Comparison of ENCODE assay signal across 1 cellular context in genomic region chr11:102346748-102347525, GRCh38.
TF ChIP-seq lines count a peak whose summit lies in the region.

TSS of gene BIRC2 (plus strand) at chr11:102347214. CDS start at chr11:102349855, 2,641 bp downstream.

TF ChIP-seq in SK-N-SH, 30 proteins besides CTCF, POLR2A, EP300 and RAD21 (continued from another document):
- TF ChIP-seq RFX5 (IDR thresholded peaks at IDR 0.05; ENCODE audit: low read length) (0 out of 2 replicates have a peak, but pooled peaks have one; percentile 6), RCOR1 (IDR thresholded peaks at IDR 0.05; ENCODE audit: low read length) (peak; percentile 37; the same call in 1 of the 2 replicates), CHD2 (IDR thresholded peaks at IDR 0.05; ENCODE audit: low read length, partially characterized antibody) (no peak), PBX3 (IDR thresholded peaks at IDR 0.05) (0 out of 2 replicates have a peak, but pooled peaks have one; percentile 2), TEAD4 (IDR thresholded peaks at IDR 0.05; ENCODE audit: borderline replicate concordance, insufficient read depth) (no peak), GABPA (IDR thresholded peaks at IDR 0.05; ENCODE audit: low read depth) (peak; percentile 66), RXRA (IDR thresholded peaks at IDR 0.05; ENCODE audit: borderline replicate concordance, low read depth) (no peak), POLR2AphosphoS5 (IDR thresholded peaks at IDR 0.05; ENCODE audit: low read depth, low read length) (peak; percentile 71; the same call in 1 of the 2 replicates), MEF2A (IDR thresholded peaks at IDR 0.05; ENCODE audit: borderline replicate concordance, low read depth) (no peak), SIN3A (IDR thresholded peaks at IDR 0.05; ENCODE audit: borderline replicate concordance, low read depth, low read length) (peak; percentile 74; the same call in 1 of the 2 replicates), TAF1 (IDR thresholded peaks at IDR 0.05; ENCODE audit: borderline replicate concordance, low read depth, low read length) (peak; percentile 82), NFIC (IDR thresholded peaks at IDR 0.05; ENCODE audit: borderline replicate concordance) (peak; percentile 30; the same call in 1 of the 2 replicates)
- TF ChIP-seq, protein P1, sequence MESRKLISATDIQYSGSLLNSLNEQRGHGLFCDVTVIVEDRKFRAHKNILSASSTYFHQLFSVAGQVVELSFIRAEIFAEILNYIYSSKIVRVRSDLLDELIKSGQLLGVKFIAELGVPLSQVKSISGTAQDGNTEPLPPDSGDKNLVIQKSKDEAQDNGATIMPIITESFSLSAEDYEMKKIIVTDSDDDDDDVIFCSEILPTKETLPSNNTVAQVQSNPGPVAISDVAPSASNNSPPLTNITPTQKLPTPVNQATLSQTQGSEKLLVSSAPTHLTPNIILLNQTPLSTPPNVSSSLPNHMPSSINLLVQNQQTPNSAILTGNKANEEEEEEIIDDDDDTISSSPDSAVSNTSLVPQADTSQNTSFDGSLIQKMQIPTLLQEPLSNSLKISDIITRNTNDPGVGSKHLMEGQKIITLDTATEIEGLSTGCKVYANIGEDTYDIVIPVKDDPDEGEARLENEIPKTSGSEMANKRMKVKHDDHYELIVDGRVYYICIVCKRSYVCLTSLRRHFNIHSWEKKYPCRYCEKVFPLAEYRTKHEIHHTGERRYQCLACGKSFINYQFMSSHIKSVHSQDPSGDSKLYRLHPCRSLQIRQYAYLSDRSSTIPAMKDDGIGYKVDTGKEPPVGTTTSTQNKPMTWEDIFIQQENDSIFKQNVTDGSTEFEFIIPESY (IDR thresholded peaks at IDR 0.05; ENCODE audit: borderline replicate concordance, low read depth) = no peak
- TF ChIP-seq, protein P2, sequence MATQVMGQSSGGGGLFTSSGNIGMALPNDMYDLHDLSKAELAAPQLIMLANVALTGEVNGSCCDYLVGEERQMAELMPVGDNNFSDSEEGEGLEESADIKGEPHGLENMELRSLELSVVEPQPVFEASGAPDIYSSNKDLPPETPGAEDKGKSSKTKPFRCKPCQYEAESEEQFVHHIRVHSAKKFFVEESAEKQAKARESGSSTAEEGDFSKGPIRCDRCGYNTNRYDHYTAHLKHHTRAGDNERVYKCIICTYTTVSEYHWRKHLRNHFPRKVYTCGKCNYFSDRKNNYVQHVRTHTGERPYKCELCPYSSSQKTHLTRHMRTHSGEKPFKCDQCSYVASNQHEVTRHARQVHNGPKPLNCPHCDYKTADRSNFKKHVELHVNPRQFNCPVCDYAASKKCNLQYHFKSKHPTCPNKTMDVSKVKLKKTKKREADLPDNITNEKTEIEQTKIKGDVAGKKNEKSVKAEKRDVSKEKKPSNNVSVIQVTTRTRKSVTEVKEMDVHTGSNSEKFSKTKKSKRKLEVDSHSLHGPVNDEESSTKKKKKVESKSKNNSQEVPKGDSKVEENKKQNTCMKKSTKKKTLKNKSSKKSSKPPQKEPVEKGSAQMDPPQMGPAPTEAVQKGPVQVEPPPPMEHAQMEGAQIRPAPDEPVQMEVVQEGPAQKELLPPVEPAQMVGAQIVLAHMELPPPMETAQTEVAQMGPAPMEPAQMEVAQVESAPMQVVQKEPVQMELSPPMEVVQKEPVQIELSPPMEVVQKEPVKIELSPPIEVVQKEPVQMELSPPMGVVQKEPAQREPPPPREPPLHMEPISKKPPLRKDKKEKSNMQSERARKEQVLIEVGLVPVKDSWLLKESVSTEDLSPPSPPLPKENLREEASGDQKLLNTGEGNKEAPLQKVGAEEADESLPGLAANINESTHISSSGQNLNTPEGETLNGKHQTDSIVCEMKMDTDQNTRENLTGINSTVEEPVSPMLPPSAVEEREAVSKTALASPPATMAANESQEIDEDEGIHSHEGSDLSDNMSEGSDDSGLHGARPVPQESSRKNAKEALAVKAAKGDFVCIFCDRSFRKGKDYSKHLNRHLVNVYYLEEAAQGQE (IDR thresholded peaks at IDR 0.05; ENCODE audit: low read depth, low read length) = no peak
